In the genomic region with DNA sequence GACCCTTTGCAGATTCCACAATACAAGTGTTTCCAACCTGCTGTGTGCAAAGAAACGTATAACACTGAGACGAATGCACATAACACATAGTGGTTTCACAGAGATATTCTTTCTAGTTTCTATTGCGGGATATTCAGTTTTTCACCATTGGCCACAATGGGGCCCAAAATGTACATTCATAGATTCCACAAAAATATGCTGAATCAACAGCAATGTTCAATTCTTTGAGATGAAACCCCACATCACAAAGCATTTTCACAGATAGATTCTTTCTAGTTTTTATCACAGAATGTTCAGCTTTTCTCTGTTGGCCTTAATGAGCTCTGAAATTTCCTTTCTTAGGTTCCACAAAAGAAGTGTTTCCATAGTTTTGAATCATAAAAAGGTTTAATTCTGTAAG, we compare ENCODE assay signal across 30 cellular contexts.
A peak's percentile ranks its signal among the peaks of the same experiment; 100 is the strongest.
DNase-seq lines count a peak whose midpoint lies in the region; ATAC-seq, FAIRE-seq and TF ChIP-seq lines count a peak whose summit lies in the region.
"Had no signal": no experiment of that assay in that cellular context is flagged by ENCODE, and none has a peak within 500 bp of the region (broad histone marks: within the 10 kb centered on the region; RNA-seq: fewer than 3 reads in every experiment).

No MANE protein-coding gene starts in this region.

- H3K9me3 ChIP-seq in HepG2 (ENCODE audit: low read length) (peaks cover 100% of the 10 kb centered on the region), right lobe of liver (peaks cover 0 to 5% (median 2%) of the 10 kb centered on the region in 4 donors), A549 (peaks cover 4% of the 10 kb centered on the region; the same call in 1 of the 3 replicates)
- H3K9me3 ChIP-seq: BE2C, Caco-2 had no signal

- WGBS in HepG2 (ENCODE audit: low lambda C conversion rate) = 1% methylated on average over 3 of the region's 3 CpGs
- 24% methylated on average over 3 of the region's 3 CpGs for WGBS in right lobe of liver (ENCODE audit: insufficient coverage, low coverage, low lambda C conversion rate, missing lambda C conversion rate)
- 27% methylated on average over 3 of the region's 3 CpGs for WGBS in A549 (ENCODE audit: missing lambda C conversion rate)

- CTCF ChIA-PET in HepG2 (lab: Yijun Ruan, JAX; ENCODE audit: low intra/inter-chr PET ratio, low total read pairs) (no interaction called here), A549 (lab: Yijun Ruan, JAX) (no interaction called here)

- H3K27me3 ChIP-seq in HepG2 (ENCODE audit: control insufficient read depth in 1 of 2, insufficient read depth in 2 of 2, low read length in 2 of 2) = no peaks in the 10 kb centered on the region; a peak in 1 of 5 replicates
- no peaks in the 10 kb centered on the region for H3K27me3 ChIP-seq in right lobe of liver
- H3K27me3 ChIP-seq: BE2C; BLaER1; BLaER1 treated with 17β-estradiol and CSF1 and Interleukin-3, amounts not matched to agents 10 nM and 100 nM had no signal

- POLR2A ChIA-PET in HepG2 (lab: Yijun Ruan, JAX) (no interaction called here), A549 (lab: Yijun Ruan, JAX) (no interaction called here)

- no peaks in the 10 kb centered on the region for H3K4me1 ChIP-seq in HepG2 (ENCODE audit: insufficient read depth, low read length)
- no peaks in the 10 kb centered on the region for H3K4me1 ChIP-seq in right lobe of liver
- no peaks in the 10 kb centered on the region for H3K4me1 ChIP-seq in A549
- H3K4me1 ChIP-seq: BE2C; BLaER1; BLaER1 treated with 17β-estradiol and CSF1 and Interleukin-3, amounts not matched to agents 10 nM and 100 nM; Caco-2 had no signal

- H4K20me1 ChIP-seq in HepG2 (ENCODE audit: insufficient read depth, low read length) = no peaks in the 10 kb centered on the region
- H4K20me1 ChIP-seq: BLaER1; BLaER1 treated with 17β-estradiol and CSF1 and Interleukin-3, amounts not matched to agents 10 nM and 100 nM had no signal

- no TSS peak for BruUV-seq in HepG2 (replicated peaks; lab: Mats Ljungman, UMichigan)

- no peak for FAIRE-seq in HepG2 (lab: Jason Lieb, UNC)
- FAIRE-seq in A549 (lab: Jason Lieb, UNC) = no peak
- FAIRE-seq: A204.1, D721Med had no signal

- H3K4me2 ChIP-seq in HepG2 (ENCODE audit: low read depth, low read length) = no peak overlapping the region
- no peak overlapping the region for H3K4me2 ChIP-seq in A549
- H3K4me2 ChIP-seq: BLaER1; BLaER1 treated with 17β-estradiol and CSF1 and Interleukin-3, amounts not matched to agents 10 nM and 100 nM had no signal

- H3K36me3 ChIP-seq in HepG2 (replicated peaks in 1 of 2; ENCODE audit: control insufficient read depth in 1 of 2, insufficient read depth in 2 of 2, low read length in 2 of 2) (no peaks in the 10 kb centered on the region), right lobe of liver (no peaks in the 10 kb centered on the region)
- H3K36me3 ChIP-seq: BE2C; BLaER1; BLaER1 treated with 17β-estradiol and CSF1 and Interleukin-3, amounts not matched to agents 10 nM and 100 nM had no signal

- no peak for DNase-seq in HepG2 (ENCODE audit: low spot score)
- no peak for DNase-seq in right lobe of liver
- no peak for DNase-seq in A549 (ENCODE audit: low read depth in 1 of 2, low spot score in 1 of 2)
- DNase-seq: 8988T; ACHN; AML-193; BE2C; C1 segment of cervical spinal cord; Caco-2; Calu3; CD4-positive, alpha-beta memory T cell; CD4-positive, alpha-beta T cell; CD4-positive, CD25-positive, alpha-beta regulatory T cell; CD8-positive, alpha-beta memory T cell; CD8-positive, alpha-beta T cell; COR-L47; DMS 273 treated with DMSO at 0.1 percent for 48 hours; DMS153; DMS53; DMS79; DMS79 treated with DMSO at 0.1 percent for 48 hours; DND-41; EL had no signal

- intact Hi-C loops in HepG2 (cut with micrococcal nuclease; ENCODE audit: unreplicated experiment) (no loop called here), right lobe of liver (cut with DNase I) (no loop called here)

- H3K4me3 ChIP-seq in HepG2 (replicated peaks in 1 of 3; ENCODE audit: insufficient read depth in 1 of 3, low read depth in 2 of 3, low read length in 3 of 3) (no peak overlapping the region), right lobe of liver (no peak overlapping the region), A549 (no peak overlapping the region)
- H3K4me3 ChIP-seq: BLaER1; BLaER1 treated with 17β-estradiol and CSF1 and Interleukin-3, amounts not matched to agents 10 nM and 100 nM had no signal

- no peak for TF ChIP-seq RAD21 in HepG2 (CRISPR knock-in tag; IDR thresholded peaks at IDR 0.05)
- TF ChIP-seq RAD21 in A549 (conservative IDR thresholded peaks at IDR 0.05 in 1 of 2, IDR thresholded peaks at IDR 0.05 in 1 of 2) = no peak

- ATAC-seq in HepG2 (no peak), right lobe of liver (no peak), A549 (no peak), GM21825 (IDR thresholded peaks at IDR 0.05; ENCODE audit: unreplicated experiment) (no peak)
- ATAC-seq: CD8-positive, alpha-beta T cell had no signal

- H3K27ac ChIP-seq in HepG2 (ENCODE audit: extremely low read length, insufficient read depth, low read length) = no peak overlapping the region
- H3K27ac ChIP-seq in right lobe of liver = no peak overlapping the region
- H3K27ac ChIP-seq in A549 = no peak overlapping the region
- H3K27ac ChIP-seq: 22Rv1; BLaER1; BLaER1 treated with 17β-estradiol and CSF1 and Interleukin-3, amounts not matched to agents 10 nM and 100 nM; C4-2B had no signal

- no peak overlapping the region for H3K9ac ChIP-seq in HepG2 (ENCODE audit: insufficient read depth, low read depth, low read length)
- H3K9ac ChIP-seq: BLaER1; BLaER1 treated with 17β-estradiol and CSF1 and Interleukin-3, amounts not matched to agents 10 nM and 100 nM had no signal

- H2AFZ ChIP-seq in HepG2 (ENCODE audit: low read length) = no peak overlapping the region

- in situ Hi-C loops in HepG2 (cut with HindIII; ENCODE audit: extremely low pct_ligation_motif_present, low pct_unique_long_range_greater_than_20kb) = loop anchor here (25.0 kb wide), 1 partner anchor 106 kb away; no protein-coding TSS in a partner anchor

- H3K79me2 ChIP-seq in HepG2 (ENCODE audit: insufficient read depth, low read length) = no peaks in the 10 kb centered on the region

- TF ChIP-seq POLR2A in HepG2 (IDR thresholded peaks at IDR 0.05; ENCODE audit: insufficient read depth in 1 of 2, low read depth in 2 of 2, low read length in 2 of 2) (no peak), right lobe of liver (IDR thresholded peaks at IDR 0.05) (no peak), A549 (IDR thresholded peaks at IDR 0.05; ENCODE audit: low read length) (no peak)

- TF ChIP-seq EP300 in HepG2 (IDR thresholded peaks at IDR 0.05; ENCODE audit: low read depth in 2 of 2, low read length in 2 of 2) (no peak), HepG2 (CRISPR knock-in tag; IDR thresholded peaks at IDR 0.05; ENCODE audit: borderline replicate concordance) (no peak), A549 (IDR thresholded peaks at IDR 0.05) (no peak)

- TF ChIP-seq CTCF in HepG2 (CRISPR knock-in tag; IDR thresholded peaks at IDR 0.05) (no peak), right lobe of liver (IDR thresholded peaks at IDR 0.05) (no peak), A549 (IDR thresholded peaks at IDR 0.05) (no peak)

TF ChIP-seq in HepG2, 621 proteins besides CTCF, POLR2A, EP300 and RAD21:
- peak; percentile 62; the same call in 1 of the 2 replicates for TF ChIP-seq MAFF (IDR thresholded peaks at IDR 0.05; ENCODE audit: low read depth, low read length)
- TF ChIP-seq, protein P1, sequence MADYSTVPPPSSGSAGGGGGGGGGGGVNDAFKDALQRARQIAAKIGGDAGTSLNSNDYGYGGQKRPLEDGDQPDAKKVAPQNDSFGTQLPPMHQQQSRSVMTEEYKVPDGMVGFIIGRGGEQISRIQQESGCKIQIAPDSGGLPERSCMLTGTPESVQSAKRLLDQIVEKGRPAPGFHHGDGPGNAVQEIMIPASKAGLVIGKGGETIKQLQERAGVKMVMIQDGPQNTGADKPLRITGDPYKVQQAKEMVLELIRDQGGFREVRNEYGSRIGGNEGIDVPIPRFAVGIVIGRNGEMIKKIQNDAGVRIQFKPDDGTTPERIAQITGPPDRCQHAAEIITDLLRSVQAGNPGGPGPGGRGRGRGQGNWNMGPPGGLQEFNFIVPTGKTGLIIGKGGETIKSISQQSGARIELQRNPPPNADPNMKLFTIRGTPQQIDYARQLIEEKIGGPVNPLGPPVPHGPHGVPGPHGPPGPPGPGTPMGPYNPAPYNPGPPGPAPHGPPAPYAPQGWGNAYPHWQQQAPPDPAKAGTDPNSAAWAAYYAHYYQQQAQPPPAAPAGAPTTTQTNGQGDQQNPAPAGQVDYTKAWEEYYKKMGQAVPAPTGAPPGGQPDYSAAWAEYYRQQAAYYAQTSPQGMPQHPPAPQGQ (CRISPR knock-in tag; IDR thresholded peaks at IDR 0.05; ENCODE audit: borderline replicate concordance) = no peak
- no peak for TF ChIP-seq FOXM1 (CRISPR knock-in tag; IDR thresholded peaks at IDR 0.05)
- TF ChIP-seq ARHGAP35 (CRISPR knock-in tag; IDR thresholded peaks at IDR 0.05; ENCODE audit: borderline replicate concordance) = no peak
- peak; percentile 61 to 72 for TF ChIP-seq MAFK (conservative IDR thresholded peaks at IDR 0.05 in 1 of 2, IDR thresholded peaks at IDR 0.05 in 1 of 2; ENCODE audit: low read length in 2 of 2)

TF ChIP-seq in A549, 52 proteins besides CTCF, POLR2A, EP300 and RAD21:
- TF ChIP-seq MAFK (IDR thresholded peaks at IDR 0.05; ENCODE audit: partially characterized antibody) (peak; percentile 40), EHMT2 (IDR thresholded peaks at IDR 0.05; ENCODE audit: low read depth) (no peak)
